ENCODE assay signal across 8 cellular contexts in genomic region chr11:111766834-111767142, GRCh38. TPM values are rescaled to one million over a fixed set of nuclear protein-coding genes. Genes with fewer than 3 reads are reported as not detected.
A peak's percentile ranks its signal among the peaks of the same experiment; 100 is the strongest.
DNase-seq lines count a peak whose midpoint lies in the region; ATAC-seq and TF ChIP-seq lines count a peak whose summit lies in the region.

No MANE protein-coding gene starts in this region.

- TF ChIP-seq CTCF in CD14-positive monocyte (IDR thresholded peaks at IDR 0.05) = no peak
- TF ChIP-seq CTCF in HFFc6 (IDR thresholded peaks at IDR 0.05) = no peak

- H3K4me1 ChIP-seq in iPS-20b (ENCODE audit: insufficient read depth, low read length) = peaks cover 21% of the 10 kb centered on the region

- peaks cover 21% of the 10 kb centered on the region for H3K4me1 Mint-ChIP-seq in CD14-positive monocyte
- peaks cover 48% of the 10 kb centered on the region for H3K4me1 Mint-ChIP-seq in HFFc6 (ENCODE audit: low read depth)
- peaks cover 34% of the 10 kb centered on the region for H3K4me1 Mint-ChIP-seq in activated naive CD8-positive, alpha-beta T cell (ENCODE audit: low read depth)

- peak overlapping the region; percentile 100 for H3K4me3 Mint-ChIP-seq in CD14-positive monocyte
- H3K4me3 Mint-ChIP-seq in HFFc6 = peak overlapping the region; percentile 91
- peak overlapping the region; percentile 98 for H3K4me3 Mint-ChIP-seq in activated naive CD8-positive, alpha-beta T cell

- ATAC-seq in HG02852 (IDR thresholded peaks at IDR 0.05; ENCODE audit: unreplicated experiment) = no peak

- H3K36me3 ChIP-seq in iPS-20b (ENCODE audit: insufficient read depth, low read depth, low read length) = peaks cover 31% of the 10 kb centered on the region

- peak overlapping the region; percentile 85 for H3K4me3 ChIP-seq in iPS-20b (ENCODE audit: low read length)

- H3K9me3 Mint-ChIP-seq in CD14-positive monocyte (no peaks in the 10 kb centered on the region), HFFc6 (no peaks in the 10 kb centered on the region)
- H3K9me3 Mint-ChIP-seq in activated naive CD8-positive, alpha-beta T cell (ENCODE audit: low read depth) = no peaks in the 10 kb centered on the region

- H3K27me3 ChIP-seq in iPS-20b (ENCODE audit: insufficient read depth, low read length) = no peaks in the 10 kb centered on the region; the same call in 1 of the 2 replicates

- intact Hi-C loops in CD14-positive monocyte (cut with micrococcal nuclease) = loop anchor here (5.0 to 10.0 kb wide), 3 partner anchors 76 to 1548 kb away; partner anchors contain the start of gene TTC12 (in 1 of the 2)

- H3K27ac Mint-ChIP-seq in CD14-positive monocyte = peak overlapping the region in 6 of 7 donors; percentile 57 to 97 (median 79)
- peak overlapping the region; percentile 87 for H3K27ac Mint-ChIP-seq in HFFc6
- peak overlapping the region; percentile 97 for H3K27ac Mint-ChIP-seq in activated naive CD8-positive, alpha-beta T cell

- H3K36me3 Mint-ChIP-seq in CD14-positive monocyte (peaks cover 24 to 26% of the 10 kb centered on the region in 2 donors), HFFc6 (ENCODE audit: low read depth) (peaks cover 31% of the 10 kb centered on the region)
- H3K36me3 Mint-ChIP-seq in activated naive CD8-positive, alpha-beta T cell = peaks cover 12% of the 10 kb centered on the region

- DNase-seq in CD14-positive monocyte (ENCODE audit: low spot score) (no peak), HFFc6 (no peak), substantia nigra (lab: John Stamatoyannopoulos, UW) (no peak), middle frontal gyrus (ENCODE audit: extremely low spot score, low spot score) (no peak)
- DNase-seq in stimulated activated naive CD4-positive, alpha-beta T cell treated with Interleukin-2 at 50 U/mL for 16 hours (lab: John Stamatoyannopoulos, UW) = no peak

- H3K9me3 ChIP-seq in iPS-20b (ENCODE audit: insufficient read depth, low read depth, low read length) = no peaks in the 10 kb centered on the region

- H3K9ac ChIP-seq in iPS-20b (ENCODE audit: low read depth, low read length) = peak overlapping the region; percentile 92

- peaks cover 0 to 7% (median 6%) of the 10 kb centered on the region in 3 donors for H3K27me3 Mint-ChIP-seq in CD14-positive monocyte (ENCODE audit: low read depth in 3 of 3)
- H3K27me3 Mint-ChIP-seq in HFFc6 (ENCODE audit: insufficient read depth) = 0 out of 2 replicates have a peak, but pooled peaks cover 2% of the 10 kb centered on the region
- no peaks in the 10 kb centered on the region for H3K27me3 Mint-ChIP-seq in activated naive CD8-positive, alpha-beta T cell

- peak overlapping the region; percentile 29 for H3K27ac ChIP-seq in iPS-20b (ENCODE audit: low read length)
- peak overlapping the region; percentile 88 for H3K27ac ChIP-seq in substantia nigra (ENCODE audit: low read depth, low read length, poor library complexity, severe bottlenecking)

RNA-seq across cellular contexts. Expression of gene PPP2R1B, which starts 0.6 kb away (rescaled TPM):
- polyA plus RNA-seq in CD14-positive monocyte = 10 to 100 TPM; 11.2 to 16.9 TPM
- 10 to 100 TPM; 41.6 to 50.9 (median 44.3) TPM for total RNA-seq in HFFc6 (2021; fragmentation: NEBNext Ultra II Directional; extraction: Animal tissue kit (Norgen Biotek cat#: 25700))
